27 cellular contexts compared by ENCODE assay signal in genomic region chr16:54253118-54253517, GRCh38. TPM values are rescaled to one million over a fixed set of nuclear protein-coding genes. Genes with fewer than 3 reads are reported as not detected.
"Had no signal": no experiment of that assay in that cellular context is flagged by ENCODE, and none has a peak within 500 bp of the region (broad histone marks: within the 10 kb centered on the region; RNA-seq: fewer than 3 reads in every experiment).

No MANE protein-coding gene starts in this region.

- H3K36me3 Mint-ChIP-seq: stimulated activated naive B cell treated with anti-CD40 and anti-IgM and Interleukin-4, amounts not matched to agents 10 μg/mL and 1 μg/mL and 100 μg/mL, for 72 hours; WTC11 had no signal

- DNase-seq: activated CD4-positive, alpha-beta memory T cell treated with anti-CD3 and anti-CD28 coated beads, Interleukin-2, amount 10 ng/mL, durations not matched to agents 7 days and 5 days; activated CD4-positive, alpha-beta T cell treated with anti-CD3 and anti-CD28 coated beads for 1 hour; activated CD4-positive, alpha-beta T cell treated with anti-CD3 and anti-CD28 coated beads, Interleukin-2, amount 10 ng/mL, durations not matched to agents 7 days and 5 days; activated CD8-positive, alpha-beta memory T cell treated with anti-CD3 and anti-CD28 coated beads, Interleukin-2, amount 50 U/mL, for 48 hours; activated gamma-delta T cell treated with Interleukin-2 at 50 U/mL for 16 hours; activated naive CD4-positive, alpha-beta T cell treated with anti-CD3 and anti-CD28 coated beads, Interleukin-2, amount 50 U/mL, for 16 hours; activated T-cell treated with anti-CD3 and anti-CD28 coated beads, Interleukin-2, amount 50 U/mL, for 4 hours; amniotic stem cell; brain microvascular endothelial cell; caudate nucleus; heart right ventricle; kidney glomerular epithelial cell; mesenchymal stem cell; nephron progenitor cell; nucleus accumbens; pancreas; stimulated activated CD4-positive, alpha-beta T cell treated with anti-CD3 and anti-CD28 coated beads, Interleukin-1b, Interleukin-23, amount 100 ng/mL, for 48 hours; stimulated activated naive B cell treated with anti-CD40 and anti-IgM and Interleukin-4, amounts not matched to agents 10 μg/mL and 1 μg/mL and 100 μg/mL, for 72 hours; stomach; T-helper 2 cell; thyroid gland had no signal

- ATAC-seq: activated T-cell treated with anti-CD3 and anti-CD28 coated beads, Interleukin-2, amount 50 U/mL, for 4 hours; activated T-helper 17 cell treated with anti-CD3 and anti-CD28 coated beads, Interleukin-2, amount 50 U/mL, for 72 hours; pancreas; stimulated activated naive B cell treated with anti-CD40 and anti-IgM and Interleukin-4, amounts not matched to agents 10 μg/mL and 1 μg/mL and 100 μg/mL, for 72 hours; WTC11 had no signal

- H3K4me2 ChIP-seq: smooth muscle cell had no signal

- H3K9me3 ChIP-seq: heart right ventricle, pancreas, prostate gland, stomach, thyroid gland, upper lobe of left lung had no signal

- H3K4me3 Mint-ChIP-seq: activated CD4-positive, alpha-beta memory T cell treated with anti-CD3 and anti-CD28 coated beads, Interleukin-2, amount 10 ng/mL, durations not matched to agents 7 days and 5 days; activated CD4-positive, alpha-beta T cell treated with anti-CD3 and anti-CD28 coated beads, Interleukin-2, amount 10 ng/mL, durations not matched to agents 7 days and 5 days; activated T-cell treated with anti-CD3 and anti-CD28 coated beads, Interleukin-2, amount 50 U/mL, for 4 hours; activated T-helper 17 cell treated with anti-CD3 and anti-CD28 coated beads, Interleukin-2, amount 50 U/mL, for 72 hours; nephron progenitor cell; stimulated activated naive B cell treated with anti-CD40 and anti-IgM and Interleukin-4, amounts not matched to agents 10 μg/mL and 1 μg/mL and 100 μg/mL, for 72 hours; WTC11 had no signal

- H3K27ac Mint-ChIP-seq: activated CD4-positive, alpha-beta memory T cell treated with anti-CD3 and anti-CD28 coated beads, Interleukin-2, amount 10 ng/mL, durations not matched to agents 7 days and 5 days; activated CD4-positive, alpha-beta T cell treated with anti-CD3 and anti-CD28 coated beads, Interleukin-2, amount 10 ng/mL, durations not matched to agents 7 days and 5 days; activated T-helper 17 cell treated with anti-CD3 and anti-CD28 coated beads, Interleukin-2, amount 50 U/mL, for 72 hours; nephron progenitor cell; stimulated activated naive B cell treated with anti-CD40 and anti-IgM and Interleukin-4, amounts not matched to agents 10 μg/mL and 1 μg/mL and 100 μg/mL, for 72 hours; WTC11 had no signal

- H3K27ac ChIP-seq: brain microvascular endothelial cell, heart right ventricle, pancreas, prostate gland, stomach, thyroid gland, upper lobe of left lung had no signal

- H3K4me3 ChIP-seq: heart right ventricle, pancreas, prostate gland, smooth muscle cell, stomach, thyroid gland, upper lobe of left lung had no signal

- H3K4me1 ChIP-seq: heart right ventricle, pancreas, prostate gland, stomach, thyroid gland, upper lobe of left lung had no signal

- H3K27me3 Mint-ChIP-seq: activated CD4-positive, alpha-beta memory T cell treated with anti-CD3 and anti-CD28 coated beads, Interleukin-2, amount 10 ng/mL, durations not matched to agents 7 days and 5 days; activated CD4-positive, alpha-beta T cell treated with anti-CD3 and anti-CD28 coated beads, Interleukin-2, amount 10 ng/mL, durations not matched to agents 7 days and 5 days had no signal

- H3K9me3 Mint-ChIP-seq: activated CD4-positive, alpha-beta memory T cell treated with anti-CD3 and anti-CD28 coated beads, Interleukin-2, amount 10 ng/mL, durations not matched to agents 7 days and 5 days; activated CD4-positive, alpha-beta T cell treated with anti-CD3 and anti-CD28 coated beads, Interleukin-2, amount 10 ng/mL, durations not matched to agents 7 days and 5 days; activated T-cell treated with anti-CD3 and anti-CD28 coated beads, Interleukin-2, amount 50 U/mL, for 4 hours; activated T-helper 17 cell treated with anti-CD3 and anti-CD28 coated beads, Interleukin-2, amount 50 U/mL, for 72 hours; nephron progenitor cell had no signal

- H3K4me1 Mint-ChIP-seq: activated CD4-positive, alpha-beta memory T cell treated with anti-CD3 and anti-CD28 coated beads, Interleukin-2, amount 10 ng/mL, durations not matched to agents 7 days and 5 days; activated CD4-positive, alpha-beta T cell treated with anti-CD3 and anti-CD28 coated beads, Interleukin-2, amount 10 ng/mL, durations not matched to agents 7 days and 5 days; activated T-helper 17 cell treated with anti-CD3 and anti-CD28 coated beads, Interleukin-2, amount 50 U/mL, for 72 hours; stimulated activated naive B cell treated with anti-CD40 and anti-IgM and Interleukin-4, amounts not matched to agents 10 μg/mL and 1 μg/mL and 100 μg/mL, for 72 hours; WTC11 had no signal

- H3K27me3 ChIP-seq: heart right ventricle, pancreas, thyroid gland, upper lobe of left lung had no signal

- H3K36me3 ChIP-seq: brain microvascular endothelial cell, heart right ventricle, pancreas, prostate gland, stomach, thyroid gland, upper lobe of left lung had no signal

RNA-seq across cellular contexts. Expression of gene IRX3, which starts 33.5 kb away (rescaled TPM):
- total RNA-seq: activated CD4-positive, alpha-beta T cell treated with anti-CD3 and anti-CD28 coated beads, Interleukin-2, amount 10 ng/mL, durations not matched to agents 7 days and 5 days; activated T-helper 17 cell treated with anti-CD3 and anti-CD28 coated beads, Interleukin-2, amount 50 U/mL, for 72 hours; endothelial cell of umbilical vein had no signal
- polyA plus RNA-seq: endothelial cell of umbilical vein had no signal
